ENCODE assay signal across 17 cellular contexts in genomic region chr18:76771132-76771824, GRCh38. TPM values are rescaled to one million over a fixed set of nuclear protein-coding genes. Genes with fewer than 3 reads are reported as not detected.
A peak's percentile ranks its signal among the peaks of the same experiment; 100 is the strongest.
DNase-seq lines count a peak whose midpoint lies in the region; TF ChIP-seq lines count a peak whose summit lies in the region.
"Had no signal": no experiment of that assay in that cellular context is flagged by ENCODE, and none has a peak within 500 bp of the region (broad histone marks: within the 10 kb centered on the region; RNA-seq: fewer than 3 reads in every experiment).

No MANE protein-coding gene starts in this region.

- H3K4me3 ChIP-seq in A673 (ENCODE audit: low read depth, low read length, poor library complexity, severe bottlenecking) (no peak overlapping the region), GM23248 (no peak overlapping the region)

- no peak overlapping the region for H2AFZ ChIP-seq in GM23248

- POLR2A ChIA-PET in A673 (lab: Charles Lee; ENCODE audit: low non-redundant PET) = no interaction called here

- H3K27ac ChIP-seq in A673 (ENCODE audit: low read depth, low read length, poor library complexity, severe bottlenecking) (no peak overlapping the region), GM23248 (no peak overlapping the region)

- H3K27me3 ChIP-seq in A673 (replicated peaks; ENCODE audit: insufficient read depth, low read depth, low read length, poor library complexity) = peaks cover 23% of the 10 kb centered on the region
- H3K27me3 ChIP-seq in GM23248 (replicated peaks; ENCODE audit: insufficient read depth) = no peaks in the 10 kb centered on the region

- H3K4me1 ChIP-seq in A673 (ENCODE audit: insufficient read depth, low read length, poor library complexity, severe bottlenecking) (peaks cover 5% of the 10 kb centered on the region), GM23248 (ENCODE audit: insufficient read depth) (no peaks in the 10 kb centered on the region)

- H3K36me3 ChIP-seq in A673 (ENCODE audit: insufficient read depth, low read length, poor library complexity, severe bottlenecking) (no peaks in the 10 kb centered on the region), GM23248 (ENCODE audit: low read depth) (no peaks in the 10 kb centered on the region)

- H3F3A ChIP-seq in GM23248 (ENCODE audit: insufficient read depth) = no peaks in the 10 kb centered on the region

- in situ Hi-C loops in GM23248 (cut with MboI) = no loop called here

- H3K9me3 ChIP-seq in A673 (ENCODE audit: low read depth, low read length, poor library complexity, severe bottlenecking) (no peaks in the 10 kb centered on the region), GM23248 (ENCODE audit: low read depth) (no peaks in the 10 kb centered on the region)

- H4K20me1 ChIP-seq in GM23248 (ENCODE audit: insufficient read depth) = no peaks in the 10 kb centered on the region

- no peaks in the 10 kb centered on the region for H3K79me2 ChIP-seq in GM23248 (ENCODE audit: insufficient read depth)

- H3K9ac ChIP-seq in GM23248 = no peak overlapping the region

- no peaks in the 10 kb centered on the region for H3K9me2 ChIP-seq in GM23248 (ENCODE audit: insufficient read depth)

- intact Hi-C loops in A673 (cut with micrococcal nuclease; ENCODE audit: unreplicated experiment) = no loop called here

- no TSS peak for BruUV-seq in A673 (replicated peaks; lab: Mats Ljungman, UMichigan)

- no peak overlapping the region for H3K4me2 ChIP-seq in GM23248 (ENCODE audit: unreplicated experiment)

- WGBS in GM23248 (ENCODE audit: low coverage in 1 of 2, low lambda C conversion rate in 2 of 2, missing lambda C conversion rate in 2 of 2), 2 experiments = 44 to 47% methylated on average over 15 of the region's 15 CpGs

- DNase-seq in A673 (ENCODE audit: low spot score) = peak; percentile 76
- peak; percentile 53 for DNase-seq in NCI-H82 (lab: John Stamatoyannopoulos, UW)
- DNase-seq in globus pallidus (ENCODE audit: low spot score) = peak; percentile 7
- peak; percentile 28 for DNase-seq in pons (ENCODE audit: low spot score)
- no peak for DNase-seq in activated CD4-positive, alpha-beta T cell treated with anti-CD3 and anti-CD28 coated beads, Interleukin-2, amount 50 U/mL, for 1 hour
- no peak for DNase-seq in activated CD4-positive, alpha-beta T cell treated with anti-CD3 and anti-CD28 coated beads, Interleukin-2, amount 50 U/mL, for 4 hours
- no peak for DNase-seq in GM23248
- no peak for DNase-seq in middle frontal gyrus (ENCODE audit: extremely low spot score, low spot score)
- DNase-seq: Calu3, DND-41, GF-D8, KG1, NCI-H1092 treated with DMSO at 0.1 percent for 48 hours, NCI-H1694 treated with DMSO at 0.1 percent for 48 hours, NCI-H2171 treated with DMSO at 0.1 percent for 48 hours, NCI-H774, Right ventricle myocardium superior had no signal

- CTCF ChIA-PET in A673 (lab: Charles Lee) = no interaction called here

- no peak for TF ChIP-seq CTCF in A673 (conservative IDR thresholded peaks at IDR 0.05; ENCODE audit: low read depth, low read length)

RNA-seq across cellular contexts. Expression of gene ZNF236, which starts 51.1 kb away (rescaled TPM):
- 23.4 and 24.8 TPM in 2 replicates for total RNA-seq in A673 (2021)
- total RNA-seq in GM23248 (2014; rRNA removed; shearing (Covaris generic)) = 5.1 and 12.4 TPM in 2 replicates
- polyA plus RNA-seq in GM23248 (2016; fragmentation: Nextera tagmentation; extraction: Ambion mirVana) = 2.4 and 4.6 TPM in 2 replicates

Comparison
In these comparisons a context has a peak if more than half of its experiments do, and no peak if none do; other contexts are left out.
1. DNase-seq: peak in A673 (single experiment), NCI-H82 (single experiment), globus pallidus (single experiment) and pons (single experiment); none in activated CD4-positive, alpha-beta T cell treated with anti-CD3 and anti-CD28 coated beads, Interleukin-2, amount 50 U/mL, for 1 hour (single experiment), activated CD4-positive, alpha-beta T cell treated with anti-CD3 and anti-CD28 coated beads, Interleukin-2, amount 50 U/mL, for 4 hours (0 of 2), GM23248 (single experiment) and middle frontal gyrus (single experiment).